Comparison of ENCODE assay signal across 17 cellular contexts in genomic region chr1:156464335-156464734, GRCh38. TPM values are rescaled to one million over a fixed set of nuclear protein-coding genes. Genes with fewer than 3 reads are reported as not detected.
DNase-seq lines count a peak whose midpoint lies in the region; ATAC-seq, FAIRE-seq and TF ChIP-seq lines count a peak whose summit lies in the region.
"Had no signal": no experiment of that assay in that cellular context is flagged by ENCODE, and none has a peak within 500 bp of the region (broad histone marks: within the 10 kb centered on the region; RNA-seq: fewer than 3 reads in every experiment).

No MANE protein-coding gene starts in this region.

- H3K36me3 Mint-ChIP-seq in chondrocyte (ENCODE audit: low read depth) = peaks cover 11% of the 10 kb centered on the region

- ATAC-seq in GM21360 (IDR thresholded peaks at IDR 0.05; ENCODE audit: unreplicated experiment) = no peak
- ATAC-seq: GM12878 had no signal

- H3K27me3 ChIP-seq in H7 (ENCODE audit: control insufficient read depth, insufficient read depth, low read length) (no peaks in the 10 kb centered on the region), keratinocyte (ENCODE audit: control insufficient read depth, extremely low read depth, insufficient read depth, low read length) (no peaks in the 10 kb centered on the region), stomach (no peaks in the 10 kb centered on the region)
- H3K27me3 ChIP-seq: ovary had no signal

- peak overlapping the region; percentile 97 for H3K27ac Mint-ChIP-seq in chondrocyte (ENCODE audit: unreplicated experiment)
- H3K27ac Mint-ChIP-seq: activated T-helper 2 cell treated with anti-CD3 and anti-CD28 coated beads, Interferon-gamma antibody, Interleukin-2, Interleukin-4, amounts not matched to agents 10 μg/mL and 5 μg/mL and 100 μg/mL, durations not matched to agents 14 hours and 24 hours and 36 hours had no signal

- FAIRE-seq in keratinocyte (lab: Jason Lieb, UNC) = peak; percentile 26
- FAIRE-seq: GM12878 had no signal

- H3K4me1 ChIP-seq in keratinocyte (ENCODE audit: control insufficient read depth, extremely low read depth, insufficient read depth, low read length) (peaks cover 47% of the 10 kb centered on the region), stomach (peaks cover 38 to 83% (median 68%) of the 10 kb centered on the region in 4 donors)

- H3K79me2 ChIP-seq in keratinocyte (ENCODE audit: control insufficient read depth, insufficient read depth, low read length) = no peaks in the 10 kb centered on the region

- H3K4me3 Mint-ChIP-seq in chondrocyte (ENCODE audit: unreplicated experiment) = peak overlapping the region; percentile 51

- no peak for TF ChIP-seq CTCF in chondrocyte (IDR thresholded peaks at IDR 0.05)
- TF ChIP-seq CTCF in keratinocyte (optimal IDR thresholded peaks at IDR 0.05 in 1 of 3, IDR thresholded peaks at IDR 0.05 in 1 of 3, conservative IDR thresholded peaks at IDR 0.05 in 1 of 3; ENCODE audit: extremely low read depth in 1 of 3, insufficient read depth in 2 of 3, low read length in 3 of 3) = no peak
- no peak for TF ChIP-seq CTCF in stomach (IDR thresholded peaks at IDR 0.05)

- no peaks in the 10 kb centered on the region for H3K27me3 Mint-ChIP-seq in chondrocyte (ENCODE audit: low read depth)

- WGBS in stomach, 5 donors = 39 to 69% (median 57%) methylated on average over 3 of the region's 3 CpGs

- H4K20me1 ChIP-seq in keratinocyte (ENCODE audit: control insufficient read depth, extremely low read depth, insufficient read depth, low read length) = no peaks in the 10 kb centered on the region

- peak overlapping the region; percentile 70 for H3K27ac ChIP-seq in keratinocyte (ENCODE audit: control insufficient read depth, insufficient read depth, low read length)
- H3K27ac ChIP-seq in stomach = peak overlapping the region; percentile 40 to 97 (median 60)
- H3K27ac ChIP-seq: ovary had no signal

- H3K36me3 ChIP-seq in H7 (replicated peaks; ENCODE audit: control insufficient read depth, insufficient read depth, low read length) (peaks cover 1% of the 10 kb centered on the region; the same call in 1 of the 2 replicates), keratinocyte (ENCODE audit: control insufficient read depth in 2 of 2, extremely low read depth in 1 of 2, insufficient read depth in 2 of 2, low read length in 2 of 2) (peaks cover 17 to 18% of the 10 kb centered on the region in 2 experiments), stomach (peaks cover 38 to 47% (median 43%) of the 10 kb centered on the region in 4 donors)
- H3K36me3 ChIP-seq: ovary had no signal

- intact Hi-C loops in stomach (cut with DNase I; ENCODE audit: low total_unique reads) = loop anchor here (10.0 kb wide), 1 partner anchor 140 kb away; the partner anchor contains the start of gene GPATCH4

- no peaks in the 10 kb centered on the region for H3K9me3 Mint-ChIP-seq in chondrocyte (ENCODE audit: low read depth)
- H3K9me3 Mint-ChIP-seq: activated T-helper 2 cell treated with anti-CD3 and anti-CD28 coated beads, Interferon-gamma antibody, Interleukin-2, Interleukin-4, amounts not matched to agents 10 μg/mL and 5 μg/mL and 100 μg/mL, durations not matched to agents 14 hours and 24 hours and 36 hours had no signal

- H3K4me3 ChIP-seq in H7 (ENCODE audit: insufficient read depth, low read depth, low read length) (no peak overlapping the region), keratinocyte (ENCODE audit: control insufficient read depth in 2 of 3, extremely low read depth in 1 of 3, insufficient read depth in 2 of 3, low read depth in 1 of 3, low read length in 3 of 3) (no peak overlapping the region), stomach (no peak overlapping the region)
- H3K4me3 ChIP-seq: GM12878, ovary had no signal

- no peak overlapping the region for H2AFZ ChIP-seq in keratinocyte (ENCODE audit: control insufficient read depth, low read length)

- H3K9ac ChIP-seq in keratinocyte (ENCODE audit: control insufficient read depth, extremely low read depth, insufficient read depth, low read length) = no peak overlapping the region

- no peaks in the 10 kb centered on the region for H3K9me1 ChIP-seq in keratinocyte (ENCODE audit: control insufficient read depth, extremely low read depth, insufficient read depth, low read length)

- peak; percentile 40 for DNase-seq in H7
- no peak for DNase-seq in chondrocyte (ENCODE audit: low spot score)
- no peak for DNase-seq in keratinocyte (ENCODE audit: low read depth, low spot score)
- DNase-seq in stomach = no peak
- DNase-seq in GOT3 (lab: John Stamatoyannopoulos, UW) = no peak
- DNase-seq in activated CD4-positive, alpha-beta T cell treated with anti-CD3 and anti-CD28 coated beads for 1 hour = no peak
- DNase-seq in activated effector memory CD4-positive, alpha-beta T cell treated with anti-CD3 and anti-CD28 coated beads, Interleukin-2, amount 50 U/mL, for 16 hours = no peak
- DNase-seq: activated CD4-positive, alpha-beta T cell treated with anti-CD3 and anti-CD28 coated beads, Interleukin-2, amount 50 U/mL, for 48 hours; C1 segment of cervical spinal cord; EL; Kasumi-1; NCI-H1694; NCI-H526 treated with DMSO at 0.1 percent for 48 hours; ovary had no signal

- peak overlapping the region; percentile 49 for H3K4me2 ChIP-seq in keratinocyte (ENCODE audit: control insufficient read depth, extremely low read depth, insufficient read depth, low read depth, low read length)

- no peaks in the 10 kb centered on the region for H3K9me3 ChIP-seq in keratinocyte (ENCODE audit: control insufficient read depth, low read depth, low read length)
- H3K9me3 ChIP-seq in stomach = no peaks in the 10 kb centered on the region
- H3K9me3 ChIP-seq: ovary had no signal

- peaks cover 74% of the 10 kb centered on the region for H3K4me1 Mint-ChIP-seq in chondrocyte (ENCODE audit: low read depth)

- TF ChIP-seq EP300 in stomach (IDR thresholded peaks at IDR 0.05) = no peak

- dilution Hi-C loops in keratinocyte (cut with MboI; ENCODE audit: extremely low pct_ligation_motif_present, low sequenced_read_pairs) = no loop called here

- TF ChIP-seq POLR2A in stomach (IDR thresholded peaks at IDR 0.05) = no peak

RNA-seq across cellular contexts. Expression of gene MEF2D, which starts 36.2 kb away (rescaled TPM):
- 14.2 TPM in 2 replicates for total RNA-seq in H7 (2014; rRNA removed; shearing (Covaris generic))
- total RNA-seq in chondrocyte (42.3 to 64.7 TPM (median 62.0 TPM) in 3 replicates), stomach (100 to 1,000 TPM in 1 of 5 donors, 10 to 100 TPM in 4; 14.3 to 136 (median 62.5) TPM)
- polyA plus RNA-seq in keratinocyte (8.7 to 11.5 TPM (median 9.3 TPM) in 3 replicates), stomach (10 to 100 TPM in 2 of 3 donors, 1 to 10 TPM in 1; 7.7 to 15.6 (median 14.5) TPM)
- 13.9 TPM for polyA plus RNA-seq in keratinocyte (2011; ENCODE audit: low read depth)
- 9.2 and 17.8 TPM in 2 replicates for polyA plus RNA-seq in keratinocyte (2011; cell fraction: cytosol; rRNA removed)
- polyA plus RNA-seq in keratinocyte (2011; cell fraction: nucleus; rRNA removed) = 32.8 and 43.7 TPM in 2 replicates
- polyA plus RNA-seq in keratinocyte (2012; ENCODE audit: low replicate concordance) = 19.5 and 20.9 TPM in 2 replicates
- 7.3 to 38.8 TPM (median 10.3 TPM) in 3 replicates for polyA minus RNA-seq in keratinocyte
- 25.7 TPM for polyA minus RNA-seq in keratinocyte (2011; cell fraction: cytosol; rRNA and poly(A)+ RNA removed)
- polyA minus RNA-seq in keratinocyte (2011; cell fraction: nucleus; rRNA and poly(A)+ RNA removed) = 18.3 and 27.6 TPM in 2 replicates
